Comparison of ENCODE assay signal across 10 cellular contexts in genomic region chr19:3375221-3376088, GRCh38. TPM values are rescaled to one million over a fixed set of nuclear protein-coding genes. Genes with fewer than 3 reads are reported as not detected.
DNase-seq lines count a peak whose midpoint lies in the region; TF ChIP-seq lines count a peak whose summit lies in the region.
"Had no signal": no experiment of that assay in that cellular context is flagged by ENCODE, and none has a peak within 500 bp of the region (broad histone marks: within the 10 kb centered on the region; RNA-seq: fewer than 3 reads in every experiment).

No MANE protein-coding gene starts in this region.

- peaks cover 64% of the 10 kb centered on the region for H3K36me3 Mint-ChIP-seq in MCF 10A (ENCODE audit: insufficient read depth, unreplicated experiment)
- peaks cover 6% of the 10 kb centered on the region for H3K36me3 Mint-ChIP-seq in activated naive CD4-positive, alpha-beta T cell treated with anti-CD3 and anti-CD28 coated beads for 36 hours (ENCODE audit: low read depth)
- H3K36me3 Mint-ChIP-seq: CD4-positive, CD25-positive, alpha-beta regulatory T cell had no signal

- TF ChIP-seq CTCF in C4-2B (conservative IDR thresholded peaks at IDR 0.05): no peak
- no peak for TF ChIP-seq CTCF in MCF 10A (IDR thresholded peaks at IDR 0.05; ENCODE audit: unreplicated experiment)
- no peak for TF ChIP-seq CTCF in right atrium auricular region (IDR thresholded peaks at IDR 0.05)

- POLR2A ChIA-PET in MCF 10A (lab: Yijun Ruan, JAX): interaction anchor here (0.7 to 1.9 kb wide), 2 partner anchors 12 to 59 kb away, joined by 3 to 9 read pairs; no protein-coding TSS in a partner anchor

- peaks cover 31% of the 10 kb centered on the region for H3K4me1 Mint-ChIP-seq in MCF 10A (ENCODE audit: insufficient read depth, unreplicated experiment)
- H3K4me1 Mint-ChIP-seq in activated naive CD4-positive, alpha-beta T cell treated with anti-CD3 and anti-CD28 coated beads for 36 hours (ENCODE audit: low read depth): peaks cover 12% of the 10 kb centered on the region
- H3K4me1 Mint-ChIP-seq: activated CD4-positive, alpha-beta T cell treated with anti-CD3 and anti-CD28 coated beads, Interleukin-2, amount 10 ng/mL, durations not matched to agents 24 days and 14 days had no signal

- no peaks in the 10 kb centered on the region for H3K9me3 ChIP-seq in right atrium auricular region

- CTCF ChIA-PET in MCF 10A (lab: Yijun Ruan, JAX): interaction anchor here (0.6 kb wide), 1 partner anchor 91 kb away, joined by 3 read pairs; no protein-coding TSS in a partner anchor
- CTCF ChIA-PET in activated naive CD4-positive, alpha-beta T cell treated with anti-CD3 and anti-CD28 coated beads for 36 hours (lab: Charles Lee): no interaction called here

- intact Hi-C loops in MCF 10A (cut with micrococcal nuclease): no loop called here
- intact Hi-C loops in posterior vena cava (cut with DNase I): loop anchor here in 1 of 2 donors (10.0 kb wide), 1 partner anchor 49 kb away; no protein-coding TSS in a partner anchor
- intact Hi-C loops in activated naive CD4-positive, alpha-beta T cell treated with anti-CD3 and anti-CD28 coated beads for 36 hours (cut with micrococcal nuclease): no loop called here

- H3K27me3 ChIP-seq in right atrium auricular region: no peaks in the 10 kb centered on the region

- BruUV-seq in MCF 10A (replicated peaks; lab: Mats Ljungman, UMichigan): no TSS peak

- H3K27ac Mint-ChIP-seq in MCF 10A (ENCODE audit: low read depth, unreplicated experiment): peak overlapping the region; percentile 73
- H3K27ac Mint-ChIP-seq in activated naive CD4-positive, alpha-beta T cell treated with anti-CD3 and anti-CD28 coated beads for 36 hours: no peak overlapping the region
- H3K27ac Mint-ChIP-seq: activated CD4-positive, alpha-beta T cell treated with anti-CD3 and anti-CD28 coated beads, Interleukin-2, amount 10 ng/mL, durations not matched to agents 24 days and 14 days; CD4-positive, CD25-positive, alpha-beta regulatory T cell had no signal

- H3K4me3 ChIP-seq in right atrium auricular region: peak overlapping the region in 1 of 2 donors; percentile 30

- H3K27ac ChIP-seq in C4-2B (peak overlapping the region; percentile 58), right atrium auricular region (peak overlapping the region; percentile 98 to 99)

- no peak overlapping the region for H3K4me3 Mint-ChIP-seq in MCF 10A (ENCODE audit: unreplicated experiment)
- no peak overlapping the region for H3K4me3 Mint-ChIP-seq in activated naive CD4-positive, alpha-beta T cell treated with anti-CD3 and anti-CD28 coated beads for 36 hours
- H3K4me3 Mint-ChIP-seq: activated CD4-positive, alpha-beta T cell treated with anti-CD3 and anti-CD28 coated beads, Interleukin-2, amount 10 ng/mL, durations not matched to agents 24 days and 14 days; CD4-positive, CD25-positive, alpha-beta regulatory T cell had no signal

- DNase-seq in MCF 10A (ENCODE audit: unreplicated experiment) (peak; percentile 35), right atrium auricular region (ENCODE audit: low spot score) (peak; percentile 97), posterior vena cava (ENCODE audit: low spot score) (peak; percentile 95), islet precursor cell (no peak)
- DNase-seq in activated naive CD4-positive, alpha-beta T cell treated with anti-CD3 and anti-CD28 coated beads for 36 hours: no peak
- DNase-seq in activated T-cell treated with anti-CD3 and anti-CD28 coated beads, Interleukin-2, amount 50 U/mL, for 48 hours: no peak
- DNase-seq in stimulated activated CD8-positive, alpha-beta memory T cell treated with anti-CD3 and anti-CD28 coated beads, Interleukin-4, amount 100 ng/mL, for 48 hours: no peak
- DNase-seq: activated CD4-positive, alpha-beta T cell treated with anti-CD3 and anti-CD28 coated beads, Interleukin-2, amount 10 ng/mL, durations not matched to agents 24 days and 14 days; CD4-positive, CD25-positive, alpha-beta regulatory T cell had no signal

- no peaks in the 10 kb centered on the region for H3K9me3 Mint-ChIP-seq in MCF 10A (ENCODE audit: unreplicated experiment)
- no peaks in the 10 kb centered on the region for H3K9me3 Mint-ChIP-seq in activated naive CD4-positive, alpha-beta T cell treated with anti-CD3 and anti-CD28 coated beads for 36 hours
- H3K9me3 Mint-ChIP-seq: activated CD4-positive, alpha-beta T cell treated with anti-CD3 and anti-CD28 coated beads, Interleukin-2, amount 10 ng/mL, durations not matched to agents 24 days and 14 days; CD4-positive, CD25-positive, alpha-beta regulatory T cell had no signal

- peaks cover 0 to 67% of the 10 kb centered on the region in 2 donors for H3K4me1 ChIP-seq in right atrium auricular region

- H3K27me3 Mint-ChIP-seq in MCF 10A (ENCODE audit: insufficient read depth, unreplicated experiment): no peaks in the 10 kb centered on the region
- H3K27me3 Mint-ChIP-seq in activated naive CD4-positive, alpha-beta T cell treated with anti-CD3 and anti-CD28 coated beads for 36 hours (ENCODE audit: low read depth): no peaks in the 10 kb centered on the region
- H3K27me3 Mint-ChIP-seq: activated CD4-positive, alpha-beta T cell treated with anti-CD3 and anti-CD28 coated beads, Interleukin-2, amount 10 ng/mL, durations not matched to agents 24 days and 14 days had no signal

- H3K36me3 ChIP-seq in right atrium auricular region: no peaks in the 10 kb centered on the region

RNA-seq across cellular contexts. Expression of gene NFIC, which starts 9.1 kb away (rescaled TPM):
- total RNA-seq in MCF 10A (2022) (83.4 and 85.5 TPM in 2 replicates), right atrium auricular region (100 to 1,000 TPM; 111 to 196 TPM), posterior vena cava (100 to 1,000 TPM; 196 to 223 TPM)
- total RNA-seq in activated naive CD4-positive, alpha-beta T cell treated with anti-CD3 and anti-CD28 coated beads for 36 hours: 10 to 100 TPM; 11.9 to 12.8 TPM

Comparison
In these comparisons a context has a peak if more than half of its experiments do, and no peak if none do; other contexts are left out.
1. DNase-seq: peak in MCF 10A (single experiment), right atrium auricular region (single experiment) and posterior vena cava (single experiment); none in activated naive CD4-positive, alpha-beta T cell treated with anti-CD3 and anti-CD28 coated beads for 36 hours (single experiment), activated T-cell treated with anti-CD3 and anti-CD28 coated beads, Interleukin-2, amount 50 U/mL, for 48 hours (0 of 2), stimulated activated CD8-positive, alpha-beta memory T cell treated with anti-CD3 and anti-CD28 coated beads, Interleukin-4, amount 100 ng/mL, for 48 hours (single experiment) and islet precursor cell (single experiment).